Comparison of ENCODE assay signal across 13 cellular contexts in genomic region chr5:393846-394275, GRCh38. TPM values are rescaled to one million over a fixed set of nuclear protein-coding genes. Genes with fewer than 3 reads are reported as not detected.
DNase-seq lines count a peak whose midpoint lies in the region; ATAC-seq and TF ChIP-seq lines count a peak whose summit lies in the region.
"Had no signal": no experiment of that assay in that cellular context is flagged by ENCODE, and none has a peak within 500 bp of the region (broad histone marks: within the 10 kb centered on the region; RNA-seq: fewer than 3 reads in every experiment).

No MANE protein-coding gene starts in this region.

- CTCF ChIA-PET in Panc1 (lab: Charles Lee): no interaction called here

- peak overlapping the region; percentile 48 for H3K9ac ChIP-seq in smooth muscle cell (ENCODE audit: low read depth)

- no peaks in the 10 kb centered on the region for H3K9me3 ChIP-seq in Panc1 (ENCODE audit: control insufficient read depth, insufficient read depth, low read depth, low read length)
- H3K9me3 ChIP-seq in smooth muscle cell (replicated peaks; ENCODE audit: low read depth): no peaks in the 10 kb centered on the region
- H3K9me3 ChIP-seq: BE2C, upper lobe of left lung had no signal

- in situ Hi-C loops in Panc1 (cut with HindIII; ENCODE audit: low pct_unique_long_range_greater_than_20kb, low sequenced_read_pairs): no loop called here
- in situ Hi-C loops in ACHN (cut with HindIII; ENCODE audit: low pct_ligation_motif_present, low pct_unique_long_range_greater_than_20kb, low sequenced_read_pairs): no loop called here

- H3K4me1 ChIP-seq in Panc1 (ENCODE audit: control insufficient read depth, insufficient read depth, low read length): peaks cover 5% of the 10 kb centered on the region; the same call in 1 of the 2 replicates
- H3K4me1 ChIP-seq in smooth muscle cell (ENCODE audit: low read depth): peaks cover 11% of the 10 kb centered on the region
- H3K4me1 ChIP-seq: BE2C had no signal

- intact Hi-C loops in Panc1 (cut with micrococcal nuclease; ENCODE audit: unreplicated experiment): no loop called here

- POLR2A ChIA-PET in Panc1 (lab: Charles Lee): no interaction called here

- no TSS peak for BruUV-seq in Panc1 (replicated peaks; lab: Mats Ljungman, UMichigan)

- peaks cover 34% of the 10 kb centered on the region for H3K4me1 Mint-ChIP-seq in activated T-cell treated with anti-CD3 and anti-CD28 coated beads, Interleukin-2, amount 50 U/mL, for 24 hours (ENCODE audit: low read depth)

- peak; percentile 31 for DNase-seq in activated T-cell treated with anti-CD3 and anti-CD28 coated beads, Interleukin-2, amount 50 U/mL, for 24 hours
- DNase-seq in activated T-cell treated with anti-CD3 and anti-CD28 coated beads for 4 hours (no peak), Panc1 (ENCODE audit: low read depth, low spot score) (no peak), dermis blood vessel endothelial cell (peak; percentile 20), smooth muscle cell (lab: John Stamatoyannopoulos, UW; ENCODE audit: unreplicated experiment) (no peak), ACHN (no peak), NCI-H2081 treated with DMSO at 0.1 percent for 48 hours (lab: John Stamatoyannopoulos, UW) (no peak)
- DNase-seq: BE2C; effector CD8-positive, alpha-beta T cell; NCI-H345; stimulated activated CD4-positive, alpha-beta T cell treated with anti-CD3 and anti-CD28 coated beads, Interleukin-4, amount 100 ng/mL, for 4 hours had no signal

- TF ChIP-seq CTCF in Panc1 (IDR thresholded peaks at IDR 0.05): no peak
- TF ChIP-seq CTCF in smooth muscle cell (IDR thresholded peaks at IDR 0.05; ENCODE audit: borderline replicate concordance, insufficient read depth, poor library complexity, severe bottlenecking): no peak

- 71% methylated on average over 10 of the region's 10 CpGs for WGBS in smooth muscle cell (ENCODE audit: low lambda C conversion rate)

- peaks cover 19% of the 10 kb centered on the region for H3F3A ChIP-seq in smooth muscle cell (ENCODE audit: low read depth)

- H3K27me3 Mint-ChIP-seq in activated T-cell treated with anti-CD3 and anti-CD28 coated beads, Interleukin-2, amount 50 U/mL, for 24 hours: no peaks in the 10 kb centered on the region

- no peaks in the 10 kb centered on the region for H4K20me1 ChIP-seq in smooth muscle cell (ENCODE audit: low read depth)

- no peaks in the 10 kb centered on the region for H3K79me2 ChIP-seq in smooth muscle cell (ENCODE audit: low read depth)

- H3K36me3 ChIP-seq in Panc1 (ENCODE audit: control insufficient read depth, insufficient read depth, low read length) (no peaks in the 10 kb centered on the region), smooth muscle cell (ENCODE audit: low read depth) (no peaks in the 10 kb centered on the region)
- H3K36me3 ChIP-seq: BE2C, upper lobe of left lung had no signal

- peak; percentile 46 for ATAC-seq in Panc1
- no peak for ATAC-seq in HG02938 (IDR thresholded peaks at IDR 0.05; ENCODE audit: unreplicated experiment)

- H3K4me3 Mint-ChIP-seq in activated T-cell treated with anti-CD3 and anti-CD28 coated beads, Interleukin-2, amount 50 U/mL, for 24 hours: peak overlapping the region; percentile 71

- H3K27me3 ChIP-seq in Panc1 (ENCODE audit: control insufficient read depth, insufficient read depth, low read length) (no peaks in the 10 kb centered on the region), smooth muscle cell (ENCODE audit: low read depth) (no peaks in the 10 kb centered on the region)
- H3K27me3 ChIP-seq: BE2C, upper lobe of left lung had no signal

- H3K27ac ChIP-seq in Panc1 (ENCODE audit: low read length): no peak overlapping the region
- peak overlapping the region; percentile 99 for H3K27ac ChIP-seq in smooth muscle cell (ENCODE audit: low read depth)

- H3K27ac Mint-ChIP-seq in activated T-cell treated with anti-CD3 and anti-CD28 coated beads, Interleukin-2, amount 50 U/mL, for 24 hours: peak overlapping the region; percentile 92

- no peak overlapping the region for H2AFZ ChIP-seq in smooth muscle cell (ENCODE audit: low read depth)

- H3K9me3 Mint-ChIP-seq in activated T-cell treated with anti-CD3 and anti-CD28 coated beads, Interleukin-2, amount 50 U/mL, for 24 hours: no peaks in the 10 kb centered on the region

- H3K36me3 Mint-ChIP-seq in activated T-cell treated with anti-CD3 and anti-CD28 coated beads, Interleukin-2, amount 50 U/mL, for 24 hours (ENCODE audit: low read depth): peaks cover 7% of the 10 kb centered on the region

- H3K4me3 ChIP-seq in Panc1 (ENCODE audit: low read depth in 2 of 2, low read length in 2 of 2) (no peak overlapping the region), smooth muscle cell (no peak overlapping the region)
- H3K4me3 ChIP-seq: upper lobe of left lung had no signal

- peak overlapping the region; percentile 59 for H3K4me2 ChIP-seq in smooth muscle cell

RNA-seq across cellular contexts. Expression of gene EXOC3, which starts 49.1 kb away (rescaled TPM):
- total RNA-seq in Panc1 (2021; ENCODE audit: unreplicated experiment): 55.0 TPM
- 63.2 TPM for polyA plus RNA-seq in Panc1 (2012; ENCODE audit: insufficient read length)
- 44.3 and 52.1 TPM in 2 replicates for total RNA-seq in dermis blood vessel endothelial cell
- total RNA-seq in smooth muscle cell: 22.6 and 30.5 TPM in 2 replicates
- polyA plus RNA-seq in smooth muscle cell: 22.9 and 23.6 TPM in 2 replicates

Comparison
In these comparisons a context has a peak if more than half of its experiments do, and no peak if none do; other contexts are left out.
1. DNase-seq: peak in activated T-cell treated with anti-CD3 and anti-CD28 coated beads, Interleukin-2, amount 50 U/mL, for 24 hours (single experiment) and dermis blood vessel endothelial cell (single experiment); none in activated T-cell treated with anti-CD3 and anti-CD28 coated beads for 4 hours (single experiment), Panc1 (single experiment), smooth muscle cell (single experiment), ACHN (single experiment) and NCI-H2081 treated with DMSO at 0.1 percent for 48 hours (single experiment).